In genomic region chr1:204806943-204807624, GRCh38 we compare ENCODE assay signal across 8 cellular contexts.
DNase-seq lines count a peak whose midpoint lies in the region; ATAC-seq and TF ChIP-seq lines count a peak whose summit lies in the region.

No MANE protein-coding gene starts in this region.

- TF ChIP-seq CTCF in kidney epithelial cell (IDR thresholded peaks at IDR 0.05; ENCODE audit: insufficient read depth, low read length, poor library complexity, severe bottlenecking), result peak; percentile 99

- DNase-seq in AG08396 (ENCODE audit: low spot score) (peak; percentile 87), NCI-H345 treated with DMSO at 0.1 percent for 48 hours (lab: John Stamatoyannopoulos, UW; ENCODE audit: unreplicated experiment) (peak; percentile 90), cerebellar cortex (ENCODE audit: low spot score) (peak; percentile 88), kidney epithelial cell (ENCODE audit: low read depth) (peak; percentile 26)
- peak; percentile 86 for DNase-seq in activated CD4-positive, CD25-positive, alpha-beta regulatory T cell treated with anti-CD3 and anti-CD28 coated beads, Interleukin-2, amount 50 U/mL, for 72 hours
- DNase-seq in stimulated activated CD4-positive, alpha-beta T cell treated with anti-CD3 and anti-CD28 coated beads, Interleukin-15, amount 100 ng/mL, for 24 hours, result peak; percentile 91

- H3K36me3 ChIP-seq in kidney epithelial cell (ENCODE audit: control insufficient read depth, insufficient read depth, low read length), result no peaks in the 10 kb centered on the region

- H3K27me3 ChIP-seq in kidney epithelial cell (ENCODE audit: control insufficient read depth, insufficient read depth, low read length), result peaks cover 9% of the 10 kb centered on the region

- ATAC-seq in GM19043 (IDR thresholded peaks at IDR 0.05; ENCODE audit: low read depth, unreplicated experiment) (peak; percentile 89), HG03378 (IDR thresholded peaks at IDR 0.05; ENCODE audit: unreplicated experiment) (peak; percentile 60)

- H3K4me3 ChIP-seq in kidney epithelial cell (ENCODE audit: low read depth, low read length), result peak overlapping the region; percentile 46

Comparison
In these comparisons a context has a peak if more than half of its experiments do, and no peak if none do; other contexts are left out.
1. Peak in every context shown above with its lines: DNase-seq, ATAC-seq and H3K4me3 ChIP-seq.
2. DNase-seq: peak in every context shown above with its lines; median percentile 91 in stimulated activated CD4-positive, alpha-beta T cell treated with anti-CD3 and anti-CD28 coated beads, Interleukin-15, amount 100 ng/mL, for 24 hours; 90 in NCI-H345 treated with DMSO at 0.1 percent for 48 hours; 88 in cerebellar cortex; 87 in AG08396; 86 in activated CD4-positive, CD25-positive, alpha-beta regulatory T cell treated with anti-CD3 and anti-CD28 coated beads, Interleukin-2, amount 50 U/mL, for 72 hours; 26 in kidney epithelial cell.